Comparison of ENCODE assay signal across 1 cellular context in genomic region chr1:1894354-1895049, GRCh38.
TF ChIP-seq lines count a peak whose summit lies in the region.

No MANE protein-coding gene starts in this region.

TF ChIP-seq in HepG2, 621 proteins besides CTCF, POLR2A, EP300 and RAD21 (continues in another document):
- TF ChIP-seq DZIP1 (CRISPR knock-in tag; IDR thresholded peaks at IDR 0.05) (no peak), TBX3 (IDR thresholded peaks at IDR 0.05; ENCODE audit: borderline replicate concordance) (no peak), PATZ1 (CRISPR knock-in tag; IDR thresholded peaks at IDR 0.05) (0 out of 2 replicates have a peak, but pooled peaks have one; percentile 20), ONECUT2 (CRISPR knock-in tag; IDR thresholded peaks at IDR 0.05) (no peak), ELK4 (CRISPR knock-in tag; IDR thresholded peaks at IDR 0.05; ENCODE audit: borderline replicate concordance) (no peak), ZNF460 (CRISPR knock-in tag; IDR thresholded peaks at IDR 0.05; ENCODE audit: borderline replicate concordance) (no peak), ZNF256 (CRISPR knock-in tag; conservative IDR thresholded peaks at IDR 0.05) (no peak), TARDBP (CRISPR knock-in tag; IDR thresholded peaks at IDR 0.05) (no peak), ZNF687 (CRISPR knock-in tag; IDR thresholded peaks at IDR 0.05) (peak; percentile 13; the same call in 1 of the 2 replicates), TFE3 (CRISPR knock-in tag; IDR thresholded peaks at IDR 0.05) (0 out of 2 replicates have a peak, but pooled peaks have one; percentile 13), ZNF205 (CRISPR knock-in tag; IDR thresholded peaks at IDR 0.05) (no peak), UBTF (CRISPR knock-in tag; IDR thresholded peaks at IDR 0.05) (peak; percentile 20; the same call in 1 of the 2 replicates), BATF2 (CRISPR knock-in tag; IDR thresholded peaks at IDR 0.05) (no peak), PAXIP1 (CRISPR knock-in tag; conservative IDR thresholded peaks at IDR 0.05) (peak; percentile 36; the same call in 1 of the 2 replicates), ZNF292 (CRISPR knock-in tag; IDR thresholded peaks at IDR 0.05; ENCODE audit: borderline replicate concordance, low read depth) (0 out of 2 replicates have a peak, but pooled peaks have one; percentile 46), ZFP91 (CRISPR knock-in tag; IDR thresholded peaks at IDR 0.05; ENCODE audit: borderline replicate concordance) (peak; percentile 59; the same call in 1 of the 2 replicates), NR2F6 (IDR thresholded peaks at IDR 0.05) (no peak), NR2F6 (CRISPR knock-in tag; IDR thresholded peaks at IDR 0.05) (0 out of 2 replicates have a peak, but pooled peaks have one; percentile 8), ZNF333 (CRISPR knock-in tag; IDR thresholded peaks at IDR 0.05; ENCODE audit: borderline replicate concordance) (0 out of 2 replicates have a peak, but pooled peaks have one; percentile 22), ZKSCAN5 (CRISPR knock-in tag; IDR thresholded peaks at IDR 0.05) (peak; percentile 57; the same call in 1 of the 2 replicates), ZNF501 (CRISPR knock-in tag; IDR thresholded peaks at IDR 0.05) (0 out of 2 replicates have a peak, but pooled peaks have one; percentile 18), RXRA (CRISPR knock-in tag; IDR thresholded peaks at IDR 0.05) (peak; percentile 44; the same call in 1 of the 2 replicates), ZFP82 (CRISPR knock-in tag; IDR thresholded peaks at IDR 0.05; ENCODE audit: borderline replicate concordance) (no peak), MBD4 (IDR thresholded peaks at IDR 0.05; ENCODE audit: borderline replicate concordance, low read length) (no peak), ZNF800 (CRISPR knock-in tag; IDR thresholded peaks at IDR 0.05) (0 out of 2 replicates have a peak, but pooled peaks have one; percentile 51)
